In the genomic region with DNA sequence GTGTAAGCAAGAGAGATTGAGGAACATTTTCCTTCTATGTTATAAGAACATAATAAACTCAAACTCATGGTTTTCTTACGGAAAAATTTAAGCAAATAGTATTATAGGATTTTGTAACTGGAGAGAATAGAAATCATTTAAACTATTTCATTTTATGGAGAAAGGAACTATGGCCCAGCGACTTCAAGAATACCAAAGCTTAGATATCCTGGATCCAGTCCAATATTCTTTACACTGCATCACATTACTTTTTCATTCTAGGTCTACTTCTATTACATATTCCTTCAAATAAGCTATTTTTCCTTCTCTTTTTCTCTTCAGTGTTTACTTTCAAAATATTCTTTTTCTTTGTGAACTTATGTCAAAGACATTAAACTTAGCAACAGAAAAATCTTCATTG, we compare ENCODE assay signal across 26 cellular contexts. TPM values are rescaled to one million over a fixed set of nuclear protein-coding genes. Genes with fewer than 3 reads are reported as not detected.
DNase-seq lines count a peak whose midpoint lies in the region; ATAC-seq and TF ChIP-seq lines count a peak whose summit lies in the region.
"Had no signal": no experiment of that assay in that cellular context is flagged by ENCODE, and none has a peak within 500 bp of the region (broad histone marks: within the 10 kb centered on the region; RNA-seq: fewer than 3 reads in every experiment).

No MANE protein-coding gene starts in this region.

- POLR2A ChIA-PET in HCT116 (lab: Charles Lee), result no interaction called here
- POLR2A ChIA-PET in T-cell (lab: Charles Lee), result no interaction called here

- H3K27me3 Mint-ChIP-seq in T-cell, result no peaks in the 10 kb centered on the region
- H3K27me3 Mint-ChIP-seq: CD4-positive, alpha-beta T cell had no signal

- H3K4me3 ChIP-seq in HCT116 (replicated peaks in 1 of 2; ENCODE audit: low read depth in 1 of 2, low read length in 2 of 2) (no peak overlapping the region), astrocyte of the spinal cord (ENCODE audit: low read depth, low read length) (no peak overlapping the region)
- H3K4me3 ChIP-seq: ascending aorta, coronary artery, heart right ventricle, MG63, prostate gland, skin epidermis, uterus had no signal

- peaks cover 0 to 9% (median 5%) of the 10 kb centered on the region in 3 donors for H3K9me3 Mint-ChIP-seq in T-cell
- H3K9me3 Mint-ChIP-seq: activated T-cell treated with anti-CD3 and anti-CD28 coated beads, Interleukin-2, amount 50 U/mL, for 4 hours; CD4-positive, alpha-beta T cell had no signal

- BruUV-seq in HCT116 (replicated peaks; lab: Mats Ljungman, UMichigan), result no TSS peak

- H3K27ac ChIP-seq in HCT116 (ENCODE audit: low read depth, low read length), result no peak overlapping the region
- H3K27ac ChIP-seq: ascending aorta, coronary artery, heart right ventricle, prostate gland, skin epidermis, uterus had no signal

- DNase-seq in ACHN (peak; percentile 60), HCT116 (ENCODE audit: low read depth, low spot score) (no peak), astrocyte of the spinal cord (ENCODE audit: low read depth, low spot score) (peak; percentile 27), kidney tubule cell (ENCODE audit: low spot score) (peak; percentile 26), T-cell (no peak), NCI-H146 treated with DMSO at 0.1 percent for 48 hours (lab: John Stamatoyannopoulos, UW; ENCODE audit: unreplicated experiment) (no peak), amniotic stem cell (lab: John Stamatoyannopoulos, UW) (no peak)
- DNase-seq: activated CD4-positive, alpha-beta T cell treated with anti-CD3 and anti-CD28 coated beads for 1 hour; activated naive CD4-positive, alpha-beta T cell treated with anti-CD3 and anti-CD28 coated beads, Interleukin-2, amount 50 U/mL, for 16 hours; activated T-cell treated with anti-CD3 and anti-CD28 coated beads, Interleukin-2, amount 50 U/mL, for 4 hours; CD4-positive, alpha-beta T cell; DMS153; endodermal cell; heart right ventricle; left ventricle myocardium superior; MG63; NCI-H1417 treated with DMSO at 0.1 percent for 48 hours; NCI-H69; SHP77; stimulated activated CD4-positive, alpha-beta T cell treated with anti-CD3 and anti-CD28 coated beads, Interleukin-1b, Interleukin-23, amount 100 ng/mL, for 48 hours; uterus had no signal

- intact Hi-C loops in HCT116 (cut with micrococcal nuclease), result no loop called here

- H3K4me2 ChIP-seq in HCT116 (ENCODE audit: low read length), result peak overlapping the region; percentile 45

- no peaks in the 10 kb centered on the region for H3K36me3 ChIP-seq in HCT116 (ENCODE audit: control insufficient read depth in 1 of 2, insufficient read depth in 2 of 2, low read length in 2 of 2)
- H3K36me3 ChIP-seq: ascending aorta, heart right ventricle, prostate gland, uterus had no signal

- H3K27me3 ChIP-seq in HCT116 (ENCODE audit: insufficient read depth, low read length), result no peaks in the 10 kb centered on the region
- H3K27me3 ChIP-seq: ascending aorta, heart right ventricle, MG63, uterus had no signal

- peaks cover 67 to 85% (median 81%) of the 10 kb centered on the region in 3 donors for H3K4me1 Mint-ChIP-seq in T-cell

- no peak overlapping the region for H2AFZ ChIP-seq in HCT116 (ENCODE audit: low read depth, low read length, poor library complexity, severe bottlenecking)

- TF ChIP-seq CTCF in HCT116 (IDR thresholded peaks at IDR 0.05 in 2 of 3, conservative IDR thresholded peaks at IDR 0.05 in 1 of 3; ENCODE audit: borderline replicate concordance in 1 of 3, insufficient read depth in 1 of 3, low read depth in 2 of 3, low read length in 2 of 3) (no peak), astrocyte of the spinal cord (IDR thresholded peaks at IDR 0.05; ENCODE audit: low read depth, low read length) (no peak)

- peak overlapping the region in 1 of 3 donors; percentile 27 for H3K4me3 Mint-ChIP-seq in T-cell
- H3K4me3 Mint-ChIP-seq: activated T-cell treated with anti-CD3 and anti-CD28 coated beads, Interleukin-2, amount 50 U/mL, for 4 hours; CD4-positive, alpha-beta T cell; endodermal cell had no signal

- H3K36me3 Mint-ChIP-seq in T-cell, result peaks cover 18% of the 10 kb centered on the region

- in situ Hi-C loops in ACHN (cut with HindIII; ENCODE audit: low pct_ligation_motif_present, low pct_unique_long_range_greater_than_20kb, low sequenced_read_pairs) (no loop called here), astrocyte of the spinal cord (cut with HindIII; ENCODE audit: low sequenced_read_pairs) (no loop called here)

- peaks cover 100% of the 10 kb centered on the region for H3K79me2 ChIP-seq in HCT116 (ENCODE audit: insufficient read depth, low read length)

- no peak for TF ChIP-seq POLR2A in HCT116 (IDR thresholded peaks at IDR 0.05; ENCODE audit: borderline replicate concordance, extremely low read depth, insufficient read depth, insufficient read length)

- no peak for ATAC-seq in HCT116
- no peak for ATAC-seq in T-cell (replicated peaks in 1 of 4)
- no peak for ATAC-seq in HG03432 (IDR thresholded peaks at IDR 0.05; ENCODE audit: unreplicated experiment)
- ATAC-seq: activated T-cell treated with anti-CD3 and anti-CD28 coated beads, Interleukin-2, amount 50 U/mL, for 4 hours; heart right ventricle; left ventricle myocardium superior had no signal

- CTCF ChIA-PET in HCT116 (lab: Charles Lee) (no interaction called here), T-cell (lab: Charles Lee) (no interaction called here)

- H3K4me1 ChIP-seq in HCT116 (ENCODE audit: control insufficient read depth in 1 of 2, insufficient read depth in 2 of 2, low read length in 2 of 2), result peaks cover 5 to 34% of the 10 kb centered on the region in 2 experiments; a peak in 3 of 4 replicates
- H3K4me1 ChIP-seq: ascending aorta, prostate gland had no signal

- H3K27ac Mint-ChIP-seq in T-cell, result no peak overlapping the region

- RAD21 ChIA-PET in HCT116 (lab: Charles Lee; ENCODE audit: low non-redundant PET in 1 of 2, low total read pairs in 2 of 2, uncharacterized antibody in 2 of 2, unreplicated experiment in 2 of 2), result no interaction called here

- H3K9ac ChIP-seq in HCT116 (ENCODE audit: low read length), result no peak overlapping the region

- no peak for TF ChIP-seq RAD21 in HCT116 (IDR thresholded peaks at IDR 0.05; ENCODE audit: low read depth)

- 0 out of 4 replicates have a peak, but pooled peaks cover 0 to 3% of the 10 kb centered on the region in 2 experiments for H3K9me3 ChIP-seq in HCT116 (ENCODE audit: control insufficient read depth in 1 of 2, insufficient read depth in 1 of 2, low read depth in 1 of 2, low read length in 2 of 2)
- H3K9me3 ChIP-seq: prostate gland, uterus had no signal

- no peaks in the 10 kb centered on the region for H3K9me2 ChIP-seq in HCT116 (ENCODE audit: insufficient read depth)

- peaks cover 62% of the 10 kb centered on the region; the same call in 1 of the 2 replicates for H4K20me1 ChIP-seq in HCT116 (ENCODE audit: insufficient read depth)

TF ChIP-seq in HCT116, 20 proteins besides CTCF, POLR2A, EP300 and RAD21:
- TF ChIP-seq TCF7L2 (IDR thresholded peaks at IDR 0.05; ENCODE audit: borderline replicate concordance, extremely low read depth, insufficient read depth, insufficient read length) (no peak), FOSL1 (IDR thresholded peaks at IDR 0.05; ENCODE audit: low read depth) (no peak), EZH2phosphoT487 (IDR thresholded peaks at IDR 0.05; ENCODE audit: borderline replicate concordance) (no peak), SP1 (IDR thresholded peaks at IDR 0.05; ENCODE audit: low read depth) (no peak)
TF ChIP-seq in HCT116: peak in this region for 0.

RNA-seq across cellular contexts. Expression of a gene that starts 20.5 kb away (rescaled TPM):
- 43.1 TPM for total RNA-seq in HCT116 (2021; ENCODE audit: unreplicated experiment)
- 8.0 and 10.1 TPM in 2 replicates for polyA plus RNA-seq in HCT116 (2012)
- 10 to 100 TPM; 31.9 to 53.7 (median 43.4) TPM for total RNA-seq in T-cell

Comparison
In these comparisons a context has a peak if more than half of its experiments do, and no peak if none do; other contexts are left out.
1. DNase-seq: peak in ACHN (single experiment), astrocyte of the spinal cord (single experiment) and kidney tubule cell (single experiment); none in HCT116 (single experiment), T-cell (0 of 34), NCI-H146 treated with DMSO at 0.1 percent for 48 hours (single experiment) and amniotic stem cell (single experiment).